Comparison of ENCODE assay signal across 14 cellular contexts in the genomic region with DNA sequence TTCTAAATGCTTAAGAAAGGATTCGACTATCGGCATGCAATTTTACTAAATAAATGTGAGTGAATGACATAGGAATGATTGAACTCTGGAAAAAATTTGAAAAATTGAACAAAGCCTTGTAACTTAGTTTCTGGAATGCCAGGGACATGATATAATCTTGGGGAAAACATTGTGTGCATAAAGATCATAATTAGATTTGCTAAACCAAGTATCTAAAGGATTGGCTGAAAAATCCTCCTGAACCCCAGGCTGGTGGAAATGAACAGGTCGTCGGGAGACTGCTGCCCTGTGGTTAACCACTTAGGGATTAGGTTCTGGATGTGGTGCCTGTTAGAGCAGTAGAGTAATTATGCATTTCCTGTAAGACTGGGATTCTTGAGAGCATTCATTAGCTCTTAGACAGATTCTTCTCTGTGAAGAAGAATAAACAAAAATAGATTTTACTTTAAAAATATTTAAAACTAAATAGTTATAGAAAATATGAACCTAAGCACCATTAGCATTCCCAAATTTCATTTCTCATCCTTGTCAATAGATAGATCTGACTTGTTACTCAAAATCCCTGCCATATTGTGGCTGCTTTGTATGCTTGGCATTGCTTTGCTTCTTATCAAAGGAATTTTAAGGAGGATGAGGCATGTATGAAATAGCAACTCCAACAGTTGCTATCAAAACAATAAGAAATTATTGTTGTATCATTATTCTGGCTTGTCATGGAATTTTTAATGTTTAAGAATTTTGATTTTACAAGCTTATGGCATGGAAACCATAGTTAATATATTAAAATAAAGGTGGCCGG. TPM values are rescaled to one million over a fixed set of nuclear protein-coding genes. Genes with fewer than 3 reads are reported as not detected.
A peak's percentile ranks its signal among the peaks of the same experiment; 100 is the strongest.
DNase-seq lines count a peak whose midpoint lies in the region; ATAC-seq and TF ChIP-seq lines count a peak whose summit lies in the region.
"Had no signal": no experiment of that assay in that cellular context is flagged by ENCODE, and none has a peak within 500 bp of the region (broad histone marks: within the 10 kb centered on the region; RNA-seq: fewer than 3 reads in every experiment).

No MANE protein-coding gene starts in this region.

- peak overlapping the region; percentile 62 for H3K27ac ChIP-seq in osteoblast (ENCODE audit: low read depth, low read length)
- H3K27ac ChIP-seq in caudate nucleus (ENCODE audit: low read depth, low read length): no peak overlapping the region
- H3K27ac ChIP-seq: C4-2B, gastrocnemius medialis, thoracic aorta had no signal

- H3K4me1 ChIP-seq in osteoblast (ENCODE audit: insufficient read depth, low read length): peaks cover 35% of the 10 kb centered on the region
- H3K4me1 ChIP-seq: gastrocnemius medialis had no signal

- H3K36me3 ChIP-seq in MG63: no peaks in the 10 kb centered on the region
- no peaks in the 10 kb centered on the region for H3K36me3 ChIP-seq in osteoblast (ENCODE audit: insufficient read depth, low read length)
- H3K36me3 ChIP-seq: gastrocnemius medialis, thoracic aorta had no signal

- in situ Hi-C loops in astrocyte of the spinal cord (cut with HindIII; ENCODE audit: low sequenced_read_pairs): no loop called here

- H3K79me2 ChIP-seq in osteoblast (ENCODE audit: insufficient read depth, low read length): no peaks in the 10 kb centered on the region

- no peak overlapping the region for H3K4me3 Mint-ChIP-seq in naive thymus-derived CD8-positive, alpha-beta T cell

- H3K9me3 Mint-ChIP-seq in naive thymus-derived CD8-positive, alpha-beta T cell: peaks cover 0 to 1% (median 0%) of the 10 kb centered on the region in 9 donors

- no peak overlapping the region for H3K27ac Mint-ChIP-seq in naive thymus-derived CD8-positive, alpha-beta T cell

- no peak overlapping the region for H2AFZ ChIP-seq in osteoblast (ENCODE audit: low read length)

- no peaks in the 10 kb centered on the region for H3K36me3 Mint-ChIP-seq in naive thymus-derived CD8-positive, alpha-beta T cell

- H3K4me3 ChIP-seq in MG63 (no peak overlapping the region), astrocyte of the spinal cord (ENCODE audit: low read depth, low read length) (no peak overlapping the region), osteoblast (ENCODE audit: insufficient read depth, low read length) (no peak overlapping the region)
- H3K4me3 ChIP-seq: gastrocnemius medialis, thoracic aorta had no signal

- H3K27me3 ChIP-seq in MG63: no peaks in the 10 kb centered on the region
- no peaks in the 10 kb centered on the region for H3K27me3 ChIP-seq in osteoblast (ENCODE audit: insufficient read depth, low read length)
- H3K27me3 ChIP-seq: gastrocnemius medialis had no signal

- peak overlapping the region; percentile 28 for H3K4me2 ChIP-seq in osteoblast (ENCODE audit: insufficient read depth, low read length)

- peaks cover 0 to 4% (median 0%) of the 10 kb centered on the region in 4 donors for H3K4me1 Mint-ChIP-seq in naive thymus-derived CD8-positive, alpha-beta T cell

- H3K27me3 Mint-ChIP-seq in naive thymus-derived CD8-positive, alpha-beta T cell: peaks cover 14 to 26% (median 19%) of the 10 kb centered on the region in 5 donors

- POLR2A ChIA-PET in naive thymus-derived CD8-positive, alpha-beta T cell (lab: Charles Lee): no interaction called here

- H4K20me1 ChIP-seq in osteoblast (ENCODE audit: insufficient read depth, low read length): no peaks in the 10 kb centered on the region

- no peak for TF ChIP-seq CTCF in astrocyte of the spinal cord (IDR thresholded peaks at IDR 0.05; ENCODE audit: low read depth, low read length)
- no peak for TF ChIP-seq CTCF in osteoblast (IDR thresholded peaks at IDR 0.05; ENCODE audit: extremely low read depth, low read depth, low read length)

- DNase-seq in EL (peak; percentile 94), MG63 (peak; percentile 65), astrocyte of the spinal cord (ENCODE audit: low read depth, low spot score) (peak; percentile 29), osteoblast (ENCODE audit: insufficient read length, low spot score, missing footprints) (peak; percentile 52), caudate nucleus (lab: John Stamatoyannopoulos, UW) (no peak), dermis blood vessel endothelial cell (no peak)
- DNase-seq in naive thymus-derived CD8-positive, alpha-beta T cell: no peak
- no peak for DNase-seq in stimulated activated CD4-positive, alpha-beta T cell treated with anti-CD3 and anti-CD28 coated beads, Interleukin-4, amount 100 ng/mL, for 24 hours
- DNase-seq: activated gamma-delta T cell treated with Interleukin-2 at 50 U/mL for 16 hours, gastrocnemius medialis, NCI-H2171 treated with DMSO at 0.1 percent for 48 hours had no signal

- ATAC-seq in naive thymus-derived CD8-positive, alpha-beta T cell: no peak
- ATAC-seq: gastrocnemius medialis had no signal

- H3K9me3 ChIP-seq in MG63: no peaks in the 10 kb centered on the region
- H3K9me3 ChIP-seq in osteoblast (ENCODE audit: low read depth, low read length): no peaks in the 10 kb centered on the region
- H3K9me3 ChIP-seq: gastrocnemius medialis, thoracic aorta had no signal

RNA-seq across cellular contexts. Expression of gene LYPD6B, which starts 55.9 kb away (rescaled TPM):
- total RNA-seq in MG63 (2014; rRNA removed; shearing (Covaris generic); ENCODE audit: low replicate concordance): 1.6 TPM in 1 of 2 replicates, not detected in the other
- total RNA-seq in osteoblast (2.5 and 2.9 TPM in 2 replicates), dermis blood vessel endothelial cell (not detected in 2 replicates)
- not detected for total RNA-seq in naive thymus-derived CD8-positive, alpha-beta T cell
- polyA plus RNA-seq in naive thymus-derived CD8-positive, alpha-beta T cell: not detected
- total RNA-seq: activated CD8-positive, alpha-beta memory T cell treated with anti-CD3 and anti-CD28 coated beads for 36 hours; gastrocnemius medialis; thoracic aorta had no signal

Comparison
In these comparisons a context has a peak if more than half of its experiments do, and no peak if none do; other contexts are left out.
1. DNase-seq: peak in EL (single experiment), MG63 (single experiment), astrocyte of the spinal cord (single experiment) and osteoblast (single experiment); none in caudate nucleus (0 of 61), dermis blood vessel endothelial cell (single experiment), naive thymus-derived CD8-positive, alpha-beta T cell (0 of 10) and stimulated activated CD4-positive, alpha-beta T cell treated with anti-CD3 and anti-CD28 coated beads, Interleukin-4, amount 100 ng/mL, for 24 hours (single experiment).